1 cellular context compared by ENCODE assay signal in the genomic region with DNA sequence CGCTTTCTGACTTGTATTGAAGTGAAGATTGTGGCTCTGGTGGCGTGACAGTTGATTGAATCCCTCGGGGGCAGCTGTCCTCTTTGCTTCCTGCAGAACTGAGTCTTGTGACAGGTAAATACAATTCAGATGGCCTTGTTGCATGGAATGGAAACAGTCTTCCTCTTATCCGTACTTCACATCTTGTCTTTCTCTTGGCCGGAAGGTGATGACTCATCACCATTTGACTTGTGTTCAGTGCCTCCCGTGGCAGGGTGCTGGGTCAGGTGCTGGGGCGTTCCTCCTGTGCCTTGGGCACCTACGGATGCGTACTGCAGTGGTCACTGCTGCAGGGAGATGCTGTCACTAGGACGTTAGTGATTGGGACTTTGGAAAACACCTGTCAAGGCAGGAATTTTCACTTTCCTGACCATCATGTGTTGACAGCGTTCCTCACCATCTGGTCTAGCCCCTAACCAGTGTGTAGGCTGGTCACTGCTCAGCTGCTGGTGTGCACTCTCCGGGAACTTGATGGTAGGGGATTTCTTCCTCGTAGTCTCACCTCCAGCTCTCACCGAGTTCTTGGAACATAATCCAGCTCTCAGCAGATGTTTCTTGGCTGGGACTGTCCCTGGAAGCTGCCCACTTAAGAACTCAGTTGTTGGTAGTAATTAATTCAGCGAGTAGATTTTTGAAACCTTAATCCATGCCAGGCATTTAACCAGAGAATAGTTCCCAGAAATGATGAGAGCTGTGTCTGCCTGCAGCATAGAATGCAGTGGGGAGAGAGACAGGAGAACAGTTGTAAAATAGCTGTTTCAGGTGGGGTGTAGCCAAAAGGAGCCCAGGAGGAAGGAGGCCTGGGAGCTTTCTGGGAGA.
TF ChIP-seq lines count a peak whose summit lies in the region.

No MANE protein-coding gene starts in this region.

TF ChIP-seq in K562, 482 proteins besides CTCF, POLR2A, EP300 and RAD21 (continued from another document and continues in another):
- TF ChIP-seq, protein P1, sequence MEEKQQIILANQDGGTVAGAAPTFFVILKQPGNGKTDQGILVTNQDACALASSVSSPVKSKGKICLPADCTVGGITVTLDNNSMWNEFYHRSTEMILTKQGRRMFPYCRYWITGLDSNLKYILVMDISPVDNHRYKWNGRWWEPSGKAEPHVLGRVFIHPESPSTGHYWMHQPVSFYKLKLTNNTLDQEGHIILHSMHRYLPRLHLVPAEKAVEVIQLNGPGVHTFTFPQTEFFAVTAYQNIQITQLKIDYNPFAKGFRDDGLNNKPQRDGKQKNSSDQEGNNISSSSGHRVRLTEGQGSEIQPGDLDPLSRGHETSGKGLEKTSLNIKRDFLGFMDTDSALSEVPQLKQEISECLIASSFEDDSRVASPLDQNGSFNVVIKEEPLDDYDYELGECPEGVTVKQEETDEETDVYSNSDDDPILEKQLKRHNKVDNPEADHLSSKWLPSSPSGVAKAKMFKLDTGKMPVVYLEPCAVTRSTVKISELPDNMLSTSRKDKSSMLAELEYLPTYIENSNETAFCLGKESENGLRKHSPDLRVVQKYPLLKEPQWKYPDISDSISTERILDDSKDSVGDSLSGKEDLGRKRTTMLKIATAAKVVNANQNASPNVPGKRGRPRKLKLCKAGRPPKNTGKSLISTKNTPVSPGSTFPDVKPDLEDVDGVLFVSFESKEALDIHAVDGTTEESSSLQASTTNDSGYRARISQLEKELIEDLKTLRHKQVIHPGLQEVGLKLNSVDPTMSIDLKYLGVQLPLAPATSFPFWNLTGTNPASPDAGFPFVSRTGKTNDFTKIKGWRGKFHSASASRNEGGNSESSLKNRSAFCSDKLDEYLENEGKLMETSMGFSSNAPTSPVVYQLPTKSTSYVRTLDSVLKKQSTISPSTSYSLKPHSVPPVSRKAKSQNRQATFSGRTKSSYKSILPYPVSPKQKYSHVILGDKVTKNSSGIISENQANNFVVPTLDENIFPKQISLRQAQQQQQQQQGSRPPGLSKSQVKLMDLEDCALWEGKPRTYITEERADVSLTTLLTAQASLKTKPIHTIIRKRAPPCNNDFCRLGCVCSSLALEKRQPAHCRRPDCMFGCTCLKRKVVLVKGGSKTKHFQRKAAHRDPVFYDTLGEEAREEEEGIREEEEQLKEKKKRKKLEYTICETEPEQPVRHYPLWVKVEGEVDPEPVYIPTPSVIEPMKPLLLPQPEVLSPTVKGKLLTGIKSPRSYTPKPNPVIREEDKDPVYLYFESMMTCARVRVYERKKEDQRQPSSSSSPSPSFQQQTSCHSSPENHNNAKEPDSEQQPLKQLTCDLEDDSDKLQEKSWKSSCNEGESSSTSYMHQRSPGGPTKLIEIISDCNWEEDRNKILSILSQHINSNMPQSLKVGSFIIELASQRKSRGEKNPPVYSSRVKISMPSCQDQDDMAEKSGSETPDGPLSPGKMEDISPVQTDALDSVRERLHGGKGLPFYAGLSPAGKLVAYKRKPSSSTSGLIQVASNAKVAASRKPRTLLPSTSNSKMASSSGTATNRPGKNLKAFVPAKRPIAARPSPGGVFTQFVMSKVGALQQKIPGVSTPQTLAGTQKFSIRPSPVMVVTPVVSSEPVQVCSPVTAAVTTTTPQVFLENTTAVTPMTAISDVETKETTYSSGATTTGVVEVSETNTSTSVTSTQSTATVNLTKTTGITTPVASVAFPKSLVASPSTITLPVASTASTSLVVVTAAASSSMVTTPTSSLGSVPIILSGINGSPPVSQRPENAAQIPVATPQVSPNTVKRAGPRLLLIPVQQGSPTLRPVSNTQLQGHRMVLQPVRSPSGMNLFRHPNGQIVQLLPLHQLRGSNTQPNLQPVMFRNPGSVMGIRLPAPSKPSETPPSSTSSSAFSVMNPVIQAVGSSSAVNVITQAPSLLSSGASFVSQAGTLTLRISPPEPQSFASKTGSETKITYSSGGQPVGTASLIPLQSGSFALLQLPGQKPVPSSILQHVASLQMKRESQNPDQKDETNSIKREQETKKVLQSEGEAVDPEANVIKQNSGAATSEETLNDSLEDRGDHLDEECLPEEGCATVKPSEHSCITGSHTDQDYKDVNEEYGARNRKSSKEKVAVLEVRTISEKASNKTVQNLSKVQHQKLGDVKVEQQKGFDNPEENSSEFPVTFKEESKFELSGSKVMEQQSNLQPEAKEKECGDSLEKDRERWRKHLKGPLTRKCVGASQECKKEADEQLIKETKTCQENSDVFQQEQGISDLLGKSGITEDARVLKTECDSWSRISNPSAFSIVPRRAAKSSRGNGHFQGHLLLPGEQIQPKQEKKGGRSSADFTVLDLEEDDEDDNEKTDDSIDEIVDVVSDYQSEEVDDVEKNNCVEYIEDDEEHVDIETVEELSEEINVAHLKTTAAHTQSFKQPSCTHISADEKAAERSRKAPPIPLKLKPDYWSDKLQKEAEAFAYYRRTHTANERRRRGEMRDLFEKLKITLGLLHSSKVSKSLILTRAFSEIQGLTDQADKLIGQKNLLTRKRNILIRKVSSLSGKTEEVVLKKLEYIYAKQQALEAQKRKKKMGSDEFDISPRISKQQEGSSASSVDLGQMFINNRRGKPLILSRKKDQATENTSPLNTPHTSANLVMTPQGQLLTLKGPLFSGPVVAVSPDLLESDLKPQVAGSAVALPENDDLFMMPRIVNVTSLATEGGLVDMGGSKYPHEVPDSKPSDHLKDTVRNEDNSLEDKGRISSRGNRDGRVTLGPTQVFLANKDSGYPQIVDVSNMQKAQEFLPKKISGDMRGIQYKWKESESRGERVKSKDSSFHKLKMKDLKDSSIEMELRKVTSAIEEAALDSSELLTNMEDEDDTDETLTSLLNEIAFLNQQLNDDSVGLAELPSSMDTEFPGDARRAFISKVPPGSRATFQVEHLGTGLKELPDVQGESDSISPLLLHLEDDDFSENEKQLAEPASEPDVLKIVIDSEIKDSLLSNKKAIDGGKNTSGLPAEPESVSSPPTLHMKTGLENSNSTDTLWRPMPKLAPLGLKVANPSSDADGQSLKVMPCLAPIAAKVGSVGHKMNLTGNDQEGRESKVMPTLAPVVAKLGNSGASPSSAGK (IDR thresholded peaks at IDR 0.05): no peak
- no peak for TF ChIP-seq ZNF696 (CRISPR knock-in tag; conservative IDR thresholded peaks at IDR 0.05)
- TF ChIP-seq POLR2AphosphoS5 (IDR thresholded peaks at IDR 0.05; ENCODE audit: control insufficient read depth, insufficient read depth, low read depth, low read length): peak; percentile 75
- TF ChIP-seq XRCC5 (IDR thresholded peaks at IDR 0.05; ENCODE audit: low read depth, low read length): no peak; the same call in 1 of the 2 replicates
- TF ChIP-seq ESRRB (CRISPR knock-in tag; IDR thresholded peaks at IDR 0.05; ENCODE audit: borderline replicate concordance): no peak
- TF ChIP-seq ZFX (CRISPR knock-in tag; IDR thresholded peaks at IDR 0.05): no peak
- no peak for TF ChIP-seq TAF7 (tag; IDR thresholded peaks at IDR 0.05)
- peak; percentile 67 for TF ChIP-seq SETDB1 (IDR thresholded peaks at IDR 0.05; ENCODE audit: low read length)
- no peak for TF ChIP-seq HMG20B (CRISPR knock-in tag; IDR thresholded peaks at IDR 0.05)
- TF ChIP-seq, protein P2, sequence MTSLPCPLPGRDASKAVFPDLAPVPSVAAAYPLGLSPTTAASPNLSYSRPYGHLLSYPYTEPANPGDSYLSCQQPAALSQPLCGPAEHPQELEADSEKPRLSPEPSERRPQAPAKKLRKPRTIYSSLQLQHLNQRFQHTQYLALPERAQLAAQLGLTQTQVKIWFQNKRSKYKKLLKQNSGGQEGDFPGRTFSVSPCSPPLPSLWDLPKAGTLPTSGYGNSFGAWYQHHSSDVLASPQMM (CRISPR knock-in tag; IDR thresholded peaks at IDR 0.05): no peak
- TF ChIP-seq HOXB6 (CRISPR knock-in tag; IDR thresholded peaks at IDR 0.05; ENCODE audit: borderline replicate concordance): no peak
- no peak for TF ChIP-seq NFXL1 (CRISPR knock-in tag; IDR thresholded peaks at IDR 0.05)
- TF ChIP-seq ZZZ3 (IDR thresholded peaks at IDR 0.05): no peak
- TF ChIP-seq MAZ (CRISPR knock-in tag; conservative IDR thresholded peaks at IDR 0.05 in 1 of 2, IDR thresholded peaks at IDR 0.05 in 1 of 2): peak in 1 of 2 experiments; percentile 47; a peak in 1 of 4 replicates
- TF ChIP-seq, protein P3, sequence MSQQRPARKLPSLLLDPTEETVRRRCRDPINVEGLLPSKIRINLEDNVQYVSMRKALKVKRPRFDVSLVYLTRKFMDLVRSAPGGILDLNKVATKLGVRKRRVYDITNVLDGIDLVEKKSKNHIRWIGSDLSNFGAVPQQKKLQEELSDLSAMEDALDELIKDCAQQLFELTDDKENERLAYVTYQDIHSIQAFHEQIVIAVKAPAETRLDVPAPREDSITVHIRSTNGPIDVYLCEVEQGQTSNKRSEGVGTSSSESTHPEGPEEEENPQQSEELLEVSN (IDR thresholded peaks at IDR 0.05; ENCODE audit: borderline replicate concordance in 1 of 2, extremely low read depth in 1 of 2, insufficient read depth in 1 of 2, insufficient read length in 1 of 2, low read depth in 1 of 2, low read length in 1 of 2, poor library complexity in 1 of 2, severe bottlenecking in 1 of 2): no peak
- TF ChIP-seq, protein P4, sequence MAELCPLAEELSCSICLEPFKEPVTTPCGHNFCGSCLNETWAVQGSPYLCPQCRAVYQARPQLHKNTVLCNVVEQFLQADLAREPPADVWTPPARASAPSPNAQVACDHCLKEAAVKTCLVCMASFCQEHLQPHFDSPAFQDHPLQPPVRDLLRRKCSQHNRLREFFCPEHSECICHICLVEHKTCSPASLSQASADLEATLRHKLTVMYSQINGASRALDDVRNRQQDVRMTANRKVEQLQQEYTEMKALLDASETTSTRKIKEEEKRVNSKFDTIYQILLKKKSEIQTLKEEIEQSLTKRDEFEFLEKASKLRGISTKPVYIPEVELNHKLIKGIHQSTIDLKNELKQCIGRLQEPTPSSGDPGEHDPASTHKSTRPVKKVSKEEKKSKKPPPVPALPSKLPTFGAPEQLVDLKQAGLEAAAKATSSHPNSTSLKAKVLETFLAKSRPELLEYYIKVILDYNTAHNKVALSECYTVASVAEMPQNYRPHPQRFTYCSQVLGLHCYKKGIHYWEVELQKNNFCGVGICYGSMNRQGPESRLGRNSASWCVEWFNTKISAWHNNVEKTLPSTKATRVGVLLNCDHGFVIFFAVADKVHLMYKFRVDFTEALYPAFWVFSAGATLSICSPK (IDR thresholded peaks at IDR 0.05; ENCODE audit: borderline replicate concordance): no peak
- TF ChIP-seq KLF16 (IDR thresholded peaks at IDR 0.05): peak; percentile 83
- TF ChIP-seq STAG1 (CRISPR knock-in tag; IDR thresholded peaks at IDR 0.05; ENCODE audit: borderline replicate concordance): no peak
- TF ChIP-seq, protein P5, sequence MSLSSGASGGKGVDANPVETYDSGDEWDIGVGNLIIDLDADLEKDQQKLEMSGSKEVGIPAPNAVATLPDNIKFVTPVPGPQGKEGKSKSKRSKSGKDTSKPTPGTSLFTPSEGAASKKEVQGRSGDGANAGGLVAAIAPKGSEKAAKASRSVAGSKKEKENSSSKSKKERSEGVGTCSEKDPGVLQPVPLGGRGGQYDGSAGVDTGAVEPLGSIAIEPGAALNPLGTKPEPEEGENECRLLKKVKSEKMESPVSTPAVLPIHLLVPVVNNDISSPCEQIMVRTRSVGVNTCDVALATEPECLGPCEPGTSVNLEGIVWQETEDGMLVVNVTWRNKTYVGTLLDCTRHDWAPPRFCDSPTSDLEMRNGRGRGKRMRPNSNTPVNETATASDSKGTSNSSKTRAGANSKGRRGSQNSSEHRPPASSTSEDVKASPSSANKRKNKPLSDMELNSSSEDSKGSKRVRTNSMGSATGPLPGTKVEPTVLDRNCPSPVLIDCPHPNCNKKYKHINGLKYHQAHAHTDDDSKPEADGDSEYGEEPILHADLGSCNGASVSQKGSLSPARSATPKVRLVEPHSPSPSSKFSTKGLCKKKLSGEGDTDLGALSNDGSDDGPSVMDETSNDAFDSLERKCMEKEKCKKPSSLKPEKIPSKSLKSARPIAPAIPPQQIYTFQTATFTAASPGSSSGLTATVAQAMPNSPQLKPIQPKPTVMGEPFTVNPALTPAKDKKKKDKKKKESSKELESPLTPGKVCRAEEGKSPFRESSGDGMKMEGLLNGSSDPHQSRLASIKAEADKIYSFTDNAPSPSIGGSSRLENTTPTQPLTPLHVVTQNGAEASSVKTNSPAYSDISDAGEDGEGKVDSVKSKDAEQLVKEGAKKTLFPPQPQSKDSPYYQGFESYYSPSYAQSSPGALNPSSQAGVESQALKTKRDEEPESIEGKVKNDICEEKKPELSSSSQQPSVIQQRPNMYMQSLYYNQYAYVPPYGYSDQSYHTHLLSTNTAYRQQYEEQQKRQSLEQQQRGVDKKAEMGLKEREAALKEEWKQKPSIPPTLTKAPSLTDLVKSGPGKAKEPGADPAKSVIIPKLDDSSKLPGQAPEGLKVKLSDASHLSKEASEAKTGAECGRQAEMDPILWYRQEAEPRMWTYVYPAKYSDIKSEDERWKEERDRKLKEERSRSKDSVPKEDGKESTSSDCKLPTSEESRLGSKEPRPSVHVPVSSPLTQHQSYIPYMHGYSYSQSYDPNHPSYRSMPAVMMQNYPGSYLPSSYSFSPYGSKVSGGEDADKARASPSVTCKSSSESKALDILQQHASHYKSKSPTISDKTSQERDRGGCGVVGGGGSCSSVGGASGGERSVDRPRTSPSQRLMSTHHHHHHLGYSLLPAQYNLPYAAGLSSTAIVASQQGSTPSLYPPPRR (CRISPR knock-in tag; IDR thresholded peaks at IDR 0.05; ENCODE audit: borderline replicate concordance): no peak
- TF ChIP-seq, protein P6, sequence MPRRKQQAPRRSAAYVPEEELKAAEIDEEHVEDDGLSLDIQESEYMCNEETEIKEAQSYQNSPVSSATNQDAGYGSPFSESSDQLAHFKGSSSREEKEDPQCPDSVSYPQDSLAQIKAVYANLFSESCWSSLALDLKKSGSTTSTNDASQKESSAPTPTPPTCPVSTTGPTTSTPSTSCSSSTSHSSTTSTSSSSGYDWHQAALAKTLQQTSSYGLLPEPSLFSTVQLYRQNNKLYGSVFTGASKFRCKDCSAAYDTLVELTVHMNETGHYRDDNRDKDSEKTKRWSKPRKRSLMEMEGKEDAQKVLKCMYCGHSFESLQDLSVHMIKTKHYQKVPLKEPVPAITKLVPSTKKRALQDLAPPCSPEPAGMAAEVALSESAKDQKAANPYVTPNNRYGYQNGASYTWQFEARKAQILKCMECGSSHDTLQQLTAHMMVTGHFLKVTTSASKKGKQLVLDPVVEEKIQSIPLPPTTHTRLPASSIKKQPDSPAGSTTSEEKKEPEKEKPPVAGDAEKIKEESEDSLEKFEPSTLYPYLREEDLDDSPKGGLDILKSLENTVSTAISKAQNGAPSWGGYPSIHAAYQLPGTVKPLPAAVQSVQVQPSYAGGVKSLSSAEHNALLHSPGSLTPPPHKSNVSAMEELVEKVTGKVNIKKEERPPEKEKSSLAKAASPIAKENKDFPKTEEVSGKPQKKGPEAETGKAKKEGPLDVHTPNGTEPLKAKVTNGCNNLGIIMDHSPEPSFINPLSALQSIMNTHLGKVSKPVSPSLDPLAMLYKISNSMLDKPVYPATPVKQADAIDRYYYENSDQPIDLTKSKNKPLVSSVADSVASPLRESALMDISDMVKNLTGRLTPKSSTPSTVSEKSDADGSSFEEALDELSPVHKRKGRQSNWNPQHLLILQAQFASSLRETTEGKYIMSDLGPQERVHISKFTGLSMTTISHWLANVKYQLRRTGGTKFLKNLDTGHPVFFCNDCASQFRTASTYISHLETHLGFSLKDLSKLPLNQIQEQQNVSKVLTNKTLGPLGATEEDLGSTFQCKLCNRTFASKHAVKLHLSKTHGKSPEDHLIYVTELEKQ (CRISPR knock-in tag; IDR thresholded peaks at IDR 0.05): no peak
- peak in 1 of 2 experiments; percentile 45; a peak in 1 of 4 replicates for TF ChIP-seq TEAD1 (CRISPR knock-in tag; IDR thresholded peaks at IDR 0.05)
